25 cellular contexts compared by ENCODE assay signal in the genomic region with DNA sequence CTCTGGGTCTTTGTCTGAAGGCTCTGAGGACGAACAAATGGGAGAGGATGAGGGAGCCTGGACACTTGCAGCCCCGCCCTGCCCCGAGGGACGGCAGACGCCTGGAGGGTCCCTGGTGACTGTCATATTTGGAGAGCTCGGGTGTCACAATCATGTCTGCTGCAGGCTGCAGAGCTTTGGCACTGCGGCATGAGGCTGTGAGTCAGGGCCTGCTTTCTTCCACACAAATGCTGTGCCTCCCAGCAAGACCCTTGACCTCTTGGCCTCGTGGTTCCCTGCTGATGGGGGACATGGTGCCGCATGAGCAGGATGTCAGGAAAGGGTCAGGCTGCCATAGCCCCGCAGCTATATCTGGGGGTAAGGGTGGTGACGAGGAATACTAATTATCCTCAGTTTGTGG.
DNase-seq lines count a peak whose midpoint lies in the region; ATAC-seq and TF ChIP-seq lines count a peak whose summit lies in the region.
"Had no signal": no experiment of that assay in that cellular context is flagged by ENCODE, and none has a peak within 500 bp of the region (broad histone marks: within the 10 kb centered on the region; RNA-seq: fewer than 3 reads in every experiment).

No MANE protein-coding gene starts in this region.

- BruUV-seq in OCI-LY7 (replicated peaks; lab: Mats Ljungman, UMichigan): no TSS peak

- DNase-seq in NCI-H2171 treated with DMSO at 0.1 percent for 48 hours (lab: John Stamatoyannopoulos, UW) (peak; percentile 56), NCI-H2171 (lab: John Stamatoyannopoulos, UW) (no peak), OCI-LY7 (ENCODE audit: low spot score) (no peak), foreskin melanocyte (peak; percentile 90), sigmoid colon (no peak), NCI-H774 (lab: John Stamatoyannopoulos, UW) (no peak), activated gamma-delta T cell (lab: John Stamatoyannopoulos, UW) (no peak)
- DNase-seq: activated CD8-positive, alpha-beta T cell treated with anti-CD3 and anti-CD28 coated beads, Interleukin-2, amount 10 ng/mL, durations not matched to agents 7 days and 5 days; activated T-cell treated with anti-CD3 and anti-CD28 coated beads, Interleukin-2, amount 50 U/mL, for 24 hours; brain microvascular endothelial cell; cortex of kidney; HCEC 1CT; hypothalamus; KBM-7; naive thymus-derived CD4-positive, alpha-beta T cell; NCI-H1048; NCI-H2107; NCI-H526 treated with DMSO at 0.1 percent for 48 hours; PC-3; stimulated activated CD4-positive, alpha-beta T cell treated with anti-CD3 and anti-CD28 coated beads, Interleukin-4, amount 100 ng/mL, for 24 hours; T-helper 2 cell had no signal

- H3K4me2 ChIP-seq in OCI-LY7 (ENCODE audit: low read length): peak overlapping the region; percentile 63

- H3K27ac ChIP-seq in OCI-LY7 (ENCODE audit: low read depth, low read length, poor library complexity, severe bottlenecking) (peak overlapping the region; percentile 86), sigmoid colon (peak overlapping the region in 3 of 4 donors; percentile 0 to 72 (median 64))
- H3K27ac ChIP-seq: brain microvascular endothelial cell, prostate gland, vagina had no signal

- no peak overlapping the region for H2AFZ ChIP-seq in OCI-LY7 (ENCODE audit: low read length)

- H3K4me3 ChIP-seq in OCI-LY7 (ENCODE audit: low read depth, low read length, poor library complexity, severe bottlenecking): no peak overlapping the region
- H3K4me3 ChIP-seq in sigmoid colon: no peak overlapping the region
- H3K4me3 ChIP-seq: prostate gland, vagina had no signal

- no peaks in the 10 kb centered on the region for H4K20me1 ChIP-seq in OCI-LY7 (ENCODE audit: insufficient read depth, low read length)

- TF ChIP-seq CTCF in OCI-LY7 (conservative IDR thresholded peaks at IDR 0.05; ENCODE audit: low read length): no peak
- no peak for TF ChIP-seq CTCF in sigmoid colon (IDR thresholded peaks at IDR 0.05)

- 88% methylated on average over 11 of the region's 11 CpGs for whole genome bisulfite sequencing in sigmoid colon, 2 donors

- no peak for ATAC-seq in GM21576 (IDR thresholded peaks at IDR 0.05; ENCODE audit: unreplicated experiment)
- ATAC-seq: activated CD8-positive, alpha-beta T cell treated with anti-CD3 and anti-CD28 coated beads, Interleukin-2, amount 10 ng/mL, durations not matched to agents 7 days and 5 days; activated naive CD4-positive, alpha-beta T cell treated with anti-CD3 and anti-CD28 coated beads, Interleukin-2, amount 50 U/mL, for 72 hours; naive thymus-derived CD4-positive, alpha-beta T cell; PC-3 had no signal

- H3K79me2 ChIP-seq in OCI-LY7 (ENCODE audit: insufficient read depth, low read depth, low read length): peaks cover 10% of the 10 kb centered on the region; the same call in 1 of the 2 replicates

- no peak for TF ChIP-seq POLR2A in sigmoid colon (IDR thresholded peaks at IDR 0.05)

- no peaks in the 10 kb centered on the region for H3K27me3 ChIP-seq in sigmoid colon
- H3K27me3 ChIP-seq: brain microvascular endothelial cell, vagina had no signal

- intact Hi-C loops in OCI-LY7 (cut with micrococcal nuclease; ENCODE audit: unreplicated experiment) (no loop called here), sigmoid colon (cut with DNase I) (no loop called here)

- H3K9me3 ChIP-seq in OCI-LY7 (ENCODE audit: low read length) (no peaks in the 10 kb centered on the region), sigmoid colon (no peaks in the 10 kb centered on the region)
- H3K9me3 ChIP-seq: prostate gland, vagina had no signal

- no peaks in the 10 kb centered on the region for H3K9me2 ChIP-seq in OCI-LY7 (ENCODE audit: insufficient read depth, low read length)

- peaks cover 53% of the 10 kb centered on the region for H3K4me1 ChIP-seq in OCI-LY7 (ENCODE audit: insufficient read depth, low read length, poor library complexity, severe bottlenecking)
- peaks cover 0 to 59% (median 43%) of the 10 kb centered on the region in 4 donors for H3K4me1 ChIP-seq in sigmoid colon
- H3K4me1 ChIP-seq: prostate gland had no signal

- POLR2A ChIA-PET in OCI-LY7 (lab: Charles Lee): interaction anchor here (3.0 kb wide), 1 partner anchor 33 kb away, joined by 12 read pairs; no protein-coding TSS in a partner anchor

- TF ChIP-seq EP300 in sigmoid colon (IDR thresholded peaks at IDR 0.05): no peak

- H3K36me3 ChIP-seq in OCI-LY7 (ENCODE audit: insufficient read depth, low read length) (peaks cover 58% of the 10 kb centered on the region), sigmoid colon (peaks cover 6 to 56% (median 11%) of the 10 kb centered on the region in 4 donors)

- CTCF ChIA-PET in OCI-LY7 (lab: Charles Lee; ENCODE audit: unreplicated experiment): no interaction called here

Comparison
In these comparisons a context has a peak if more than half of its experiments do, and no peak if none do; other contexts are left out.
1. DNase-seq: peak in NCI-H2171 treated with DMSO at 0.1 percent for 48 hours (single experiment) and foreskin melanocyte (single experiment); none in NCI-H2171 (single experiment), OCI-LY7 (single experiment), sigmoid colon (single experiment), NCI-H774 (single experiment) and activated gamma-delta T cell (single experiment).